ENCODE assay signal across 18 cellular contexts in the genomic region with DNA sequence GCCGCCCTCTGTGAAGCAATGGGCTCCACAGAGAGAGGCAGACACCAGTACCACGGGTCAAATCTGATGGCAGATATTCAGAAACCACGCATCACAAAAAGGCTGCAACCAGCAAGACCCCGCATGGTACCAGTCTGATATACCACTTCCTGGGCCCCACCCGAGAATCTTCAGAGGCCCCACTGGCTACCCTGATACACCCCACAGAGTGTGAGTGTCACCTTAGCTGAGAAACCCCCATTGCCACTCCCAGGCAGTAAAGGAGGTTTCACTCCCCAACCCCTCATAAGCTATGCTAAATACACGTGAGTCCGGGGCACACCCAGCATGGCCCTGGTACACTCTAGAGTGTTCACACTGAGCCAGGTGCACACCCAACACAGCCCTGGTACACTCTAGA.
DNase-seq lines count a peak whose midpoint lies in the region; ATAC-seq lines count a peak whose summit lies in the region.
"Had no signal": no experiment of that assay in that cellular context is flagged by ENCODE, and none has a peak within 500 bp of the region (broad histone marks: within the 10 kb centered on the region; RNA-seq: fewer than 3 reads in every experiment).

No MANE protein-coding gene starts in this region.

- H3K27me3 Mint-ChIP-seq in activated naive CD8-positive, alpha-beta T cell, result no peaks in the 10 kb centered on the region
- no peaks in the 10 kb centered on the region for H3K27me3 Mint-ChIP-seq in activated naive CD8-positive, alpha-beta T cell treated with anti-CD3 and anti-CD28 coated beads for 36 hours
- no peaks in the 10 kb centered on the region for H3K27me3 Mint-ChIP-seq in activated CD8-positive, alpha-beta T cell treated with anti-CD3 and anti-CD28 coated beads, Interleukin-2, amount 10 ng/mL, durations not matched to agents 7 days and 5 days (ENCODE audit: low read depth)
- H3K27me3 Mint-ChIP-seq in naive thymus-derived CD4-positive, alpha-beta T cell, result no peaks in the 10 kb centered on the region
- H3K27me3 Mint-ChIP-seq: B cell had no signal

- H3K4me3 ChIP-seq in naive thymus-derived CD4-positive, alpha-beta T cell (ENCODE audit: low read length), result no peak overlapping the region

- intact Hi-C loops in naive thymus-derived CD4-positive, alpha-beta T cell (cut with micrococcal nuclease), result no loop called here

- POLR2A ChIA-PET in activated CD8-positive, alpha-beta T cell treated with anti-CD3 and anti-CD28 coated beads, Interleukin-2, amount 10 ng/mL, durations not matched to agents 7 days and 5 days (lab: Charles Lee), result no interaction called here
- POLR2A ChIA-PET in naive thymus-derived CD4-positive, alpha-beta T cell (lab: Charles Lee), result no interaction called here

- H3K4me3 Mint-ChIP-seq in activated naive CD8-positive, alpha-beta T cell, result no peak overlapping the region
- H3K4me3 Mint-ChIP-seq in activated naive CD8-positive, alpha-beta T cell treated with anti-CD3 and anti-CD28 coated beads for 36 hours, result no peak overlapping the region
- H3K4me3 Mint-ChIP-seq in activated CD8-positive, alpha-beta T cell treated with anti-CD3 and anti-CD28 coated beads, Interleukin-2, amount 10 ng/mL, durations not matched to agents 7 days and 5 days, result no peak overlapping the region
- H3K4me3 Mint-ChIP-seq in naive thymus-derived CD4-positive, alpha-beta T cell, result no peak overlapping the region
- H3K4me3 Mint-ChIP-seq: B cell, H9 had no signal

- H3K27me3 ChIP-seq in naive thymus-derived CD4-positive, alpha-beta T cell (ENCODE audit: control insufficient read depth in 2 of 2, insufficient read depth in 2 of 2, low read length in 2 of 2), result no peaks in the 10 kb centered on the region

- ATAC-seq in activated CD8-positive, alpha-beta T cell treated with anti-CD3 and anti-CD28 coated beads, Interleukin-2, amount 10 ng/mL, durations not matched to agents 7 days and 5 days, result no peak
- peak; percentile 26 for ATAC-seq in naive thymus-derived CD4-positive, alpha-beta T cell
- ATAC-seq in activated CD4-positive, CD25-positive, alpha-beta regulatory T cell treated with anti-CD3 and anti-CD28 coated beads, Interleukin-2, amount 50 U/mL, for 24 hours, result no peak

- H3K4me1 ChIP-seq in naive thymus-derived CD4-positive, alpha-beta T cell (ENCODE audit: control insufficient read depth in 2 of 2, insufficient read depth in 2 of 2, low read length in 2 of 2), result peaks cover 6 to 13% of the 10 kb centered on the region in 2 donors

- H3K36me3 ChIP-seq in naive thymus-derived CD4-positive, alpha-beta T cell (ENCODE audit: control insufficient read depth in 2 of 3, insufficient read depth in 3 of 3, low read length in 3 of 3), result peaks cover 0 to 5% (median 0%) of the 10 kb centered on the region in 3 experiments

- CTCF ChIA-PET in activated CD8-positive, alpha-beta T cell treated with anti-CD3 and anti-CD28 coated beads, Interleukin-2, amount 10 ng/mL, durations not matched to agents 7 days and 5 days (lab: Charles Lee), result no interaction called here
- CTCF ChIA-PET in naive thymus-derived CD4-positive, alpha-beta T cell (lab: Charles Lee), result interaction anchor here (1.2 kb wide), 1 partner anchor 12 kb away, joined by 3 read pairs; no protein-coding TSS in a partner anchor

- H3K27ac ChIP-seq in naive thymus-derived CD4-positive, alpha-beta T cell (ENCODE audit: low read depth, low read length), result no peak overlapping the region

- DNase-seq in activated naive CD8-positive, alpha-beta T cell treated with anti-CD3 and anti-CD28 coated beads for 36 hours, result no peak
- no peak for DNase-seq in activated CD8-positive, alpha-beta T cell treated with anti-CD3 and anti-CD28 coated beads, Interleukin-2, amount 10 ng/mL, durations not matched to agents 7 days and 5 days
- no peak for DNase-seq in naive thymus-derived CD4-positive, alpha-beta T cell
- no peak for DNase-seq in NCI-H1694 (lab: John Stamatoyannopoulos, UW)
- no peak for DNase-seq in activated gamma-delta T cell treated with Interleukin-2 at 50 U/mL for 16 hours
- DNase-seq: ACHN; H9; Karpas-422; MM.1S; NCI-H1105; NCI-H187; NCI-H69; NK-92 treated with Interleukin-12 subunit alpha and Interleukin-12 subunit beta, amount 100 ng/mL, for 24 hours; OCI-M1; RPMI8226 had no signal

- no peaks in the 10 kb centered on the region for H3K9me3 ChIP-seq in naive thymus-derived CD4-positive, alpha-beta T cell (ENCODE audit: control insufficient read depth in 2 of 3, low read length in 3 of 3)

- H3K27ac Mint-ChIP-seq in activated naive CD8-positive, alpha-beta T cell, result peak overlapping the region; percentile 41
- H3K27ac Mint-ChIP-seq in activated naive CD8-positive, alpha-beta T cell treated with anti-CD3 and anti-CD28 coated beads for 36 hours, result no peak overlapping the region
- H3K27ac Mint-ChIP-seq in activated CD8-positive, alpha-beta T cell treated with anti-CD3 and anti-CD28 coated beads, Interleukin-2, amount 10 ng/mL, durations not matched to agents 7 days and 5 days, result peak overlapping the region; percentile 39
- H3K27ac Mint-ChIP-seq in naive thymus-derived CD4-positive, alpha-beta T cell, result peak overlapping the region in 1 of 9 donors; percentile 52
- H3K27ac Mint-ChIP-seq: B cell, H9 had no signal

- H3K9me3 Mint-ChIP-seq in activated naive CD8-positive, alpha-beta T cell (ENCODE audit: low read depth), result no peaks in the 10 kb centered on the region
- H3K9me3 Mint-ChIP-seq in activated naive CD8-positive, alpha-beta T cell treated with anti-CD3 and anti-CD28 coated beads for 36 hours, result peaks cover 9% of the 10 kb centered on the region
- H3K9me3 Mint-ChIP-seq in activated CD8-positive, alpha-beta T cell treated with anti-CD3 and anti-CD28 coated beads, Interleukin-2, amount 10 ng/mL, durations not matched to agents 7 days and 5 days (ENCODE audit: insufficient read depth), result no peaks in the 10 kb centered on the region
- H3K9me3 Mint-ChIP-seq in naive thymus-derived CD4-positive, alpha-beta T cell, result peaks cover 0 to 16% (median 6%) of the 10 kb centered on the region in 11 donors

- peaks cover 37% of the 10 kb centered on the region for H3K4me1 Mint-ChIP-seq in activated naive CD8-positive, alpha-beta T cell (ENCODE audit: low read depth)
- H3K4me1 Mint-ChIP-seq in activated naive CD8-positive, alpha-beta T cell treated with anti-CD3 and anti-CD28 coated beads for 36 hours, result peaks cover 30% of the 10 kb centered on the region
- H3K4me1 Mint-ChIP-seq in activated CD8-positive, alpha-beta T cell treated with anti-CD3 and anti-CD28 coated beads, Interleukin-2, amount 10 ng/mL, durations not matched to agents 7 days and 5 days (ENCODE audit: low read depth), result peaks cover 24% of the 10 kb centered on the region
- peaks cover 2 to 35% (median 29%) of the 10 kb centered on the region in 7 donors for H3K4me1 Mint-ChIP-seq in naive thymus-derived CD4-positive, alpha-beta T cell

- H3K36me3 Mint-ChIP-seq in activated naive CD8-positive, alpha-beta T cell, result peaks cover 9% of the 10 kb centered on the region
- peaks cover 33% of the 10 kb centered on the region for H3K36me3 Mint-ChIP-seq in activated naive CD8-positive, alpha-beta T cell treated with anti-CD3 and anti-CD28 coated beads for 36 hours
- H3K36me3 Mint-ChIP-seq in activated CD8-positive, alpha-beta T cell treated with anti-CD3 and anti-CD28 coated beads, Interleukin-2, amount 10 ng/mL, durations not matched to agents 7 days and 5 days (ENCODE audit: low read depth), result peaks cover 21% of the 10 kb centered on the region
- peaks cover 0 to 27% (median 12%) of the 10 kb centered on the region in 5 donors for H3K36me3 Mint-ChIP-seq in naive thymus-derived CD4-positive, alpha-beta T cell
